ENCODE assay signal across 8 cellular contexts in the genomic region with DNA sequence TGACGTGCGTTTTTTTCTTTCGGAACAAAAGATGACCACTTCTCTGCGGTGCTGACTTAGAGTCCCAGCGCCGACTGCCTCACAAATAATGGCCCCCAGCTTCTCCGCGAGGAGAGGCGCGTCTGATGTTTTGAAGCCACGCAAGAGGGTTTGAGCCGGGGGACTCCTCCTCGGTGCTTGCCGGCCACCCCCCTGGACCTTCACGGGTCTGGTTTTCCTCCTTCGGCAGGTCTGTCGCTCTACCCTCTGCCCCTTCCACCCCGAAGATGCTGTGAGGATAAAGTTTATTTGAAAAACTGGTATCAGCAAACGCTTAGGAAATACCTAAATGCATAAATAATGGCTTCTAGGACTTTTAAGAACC. TPM values are rescaled to one million over a fixed set of nuclear protein-coding genes. Genes with fewer than 3 reads are reported as not detected.
DNase-seq lines count a peak whose midpoint lies in the region; TF ChIP-seq lines count a peak whose summit lies in the region.

No MANE protein-coding gene starts in this region.

- TF ChIP-seq CTCF in GM13976 (IDR thresholded peaks at IDR 0.05; ENCODE audit: borderline replicate concordance, control extremely low read depth, extremely low read depth, insufficient read depth, missing control alignments) (no peak), NB4 (IDR thresholded peaks at IDR 0.05; ENCODE audit: low read depth, low read length) (no peak), nephron (IDR thresholded peaks at IDR 0.05; ENCODE audit: unreplicated experiment in 3 of 3) (no peak)

- H3K27me3 Mint-ChIP-seq in nephron (ENCODE audit: low read depth), result no peaks in the 10 kb centered on the region

- H3K9me3 ChIP-seq in ectodermal cell (ENCODE audit: control insufficient read depth, low read length), result no peaks in the 10 kb centered on the region

- TF ChIP-seq POLR2A in NB4 (IDR thresholded peaks at IDR 0.05; ENCODE audit: extremely low read depth, insufficient read length), result no peak

- peaks cover 5% of the 10 kb centered on the region for H3K4me1 ChIP-seq in ectodermal cell (ENCODE audit: control insufficient read depth, insufficient read depth, low read length)

- DNase-seq in GM13976 (ENCODE audit: low spot score), result peak; percentile 43
- no peak for DNase-seq in NB4 (ENCODE audit: low read depth)
- DNase-seq in DMS114 treated with DMSO at 0.1 percent for 48 hours (lab: John Stamatoyannopoulos, UW; ENCODE audit: unreplicated experiment), result no peak
- DNase-seq in NCI-H82 (lab: John Stamatoyannopoulos, UW), result no peak
- DNase-seq in NCI-H2196 treated with DMSO at 0.1 percent for 48 hours (lab: John Stamatoyannopoulos, UW; ENCODE audit: unreplicated experiment), result no peak
- no peak for DNase-seq in middle frontal gyrus (ENCODE audit: extremely low spot score, low spot score)

- no peaks in the 10 kb centered on the region for H3K27me3 ChIP-seq in ectodermal cell (ENCODE audit: control insufficient read depth, insufficient read depth, low read length, poor library complexity, severe bottlenecking)

- H3K4me3 ChIP-seq in NB4 (ENCODE audit: low read depth, low read length) (peak overlapping the region; percentile 75), ectodermal cell (ENCODE audit: insufficient read depth, low read depth, low read length) (peak overlapping the region; percentile 92)

- peak overlapping the region; percentile 47 to 82 (median 66) for H3K27ac Mint-ChIP-seq in nephron

- 1 to 5% methylated on average over 18 to 19 of the region's 19 CpGs for WGBS in ectodermal cell, 2 experiments

- H3K36me3 Mint-ChIP-seq in nephron (ENCODE audit: low read depth), result peaks cover 22% of the 10 kb centered on the region

- peaks cover 5% of the 10 kb centered on the region for H3K36me3 ChIP-seq in ectodermal cell (ENCODE audit: control insufficient read depth, insufficient read depth, low read length)

- H3K4me1 Mint-ChIP-seq in nephron, result peaks cover 43% of the 10 kb centered on the region

- peak overlapping the region; percentile 92 to 97 (median 96) for H3K4me3 Mint-ChIP-seq in nephron

- no peak overlapping the region for H3K27ac ChIP-seq in ectodermal cell (ENCODE audit: insufficient read depth, low read depth, low read length, poor library complexity, severe bottlenecking)

- in situ Hi-C loops in GM13976 (cut with MboI; ENCODE audit: low sequenced_read_pairs, unreplicated experiment), result no loop called here

- H3K9me3 Mint-ChIP-seq in nephron, result no peaks in the 10 kb centered on the region

RNA-seq across cellular contexts. Expression of gene USP20, which starts 0.6 kb away (rescaled TPM):
- 27.8 TPM for polyA plus RNA-seq in ectodermal cell (2013, experiment 1 of 4)
- 26.1 TPM for polyA plus RNA-seq in ectodermal cell (2013, experiment 2 of 4)
- polyA plus RNA-seq in ectodermal cell (2013, experiment 3 of 4), result 20.7 TPM
- 22.8 TPM for polyA plus RNA-seq in ectodermal cell (2013, experiment 4 of 4)

RNA-seq across cellular contexts. Expression of gene C9orf78, which starts 0.8 kb away (rescaled TPM):
- 56.0 TPM for polyA plus RNA-seq in ectodermal cell (2013, experiment 1 of 4)
- polyA plus RNA-seq in ectodermal cell (2013, experiment 2 of 4), result 55.0 TPM
- polyA plus RNA-seq in ectodermal cell (2013, experiment 3 of 4), result 44.1 TPM
- 51.2 TPM for polyA plus RNA-seq in ectodermal cell (2013, experiment 4 of 4)

RNA-seq across cellular contexts. Expression of gene TOR1A, which starts 11.9 kb away (rescaled TPM):
- polyA plus RNA-seq in ectodermal cell (2013, experiment 1 of 4), result 51.8 TPM
- 57.9 TPM for polyA plus RNA-seq in ectodermal cell (2013, experiment 2 of 4)
- polyA plus RNA-seq in ectodermal cell (2013, experiment 3 of 4), result 40.6 TPM
- 46.0 TPM for polyA plus RNA-seq in ectodermal cell (2013, experiment 4 of 4)

RNA-seq across cellular contexts. Expression of gene TOR1B, which starts 32.9 kb away (rescaled TPM):
- polyA plus RNA-seq in ectodermal cell (2013, experiment 1 of 4), result 22.0 TPM
- polyA plus RNA-seq in ectodermal cell (2013, experiment 2 of 4), result 26.9 TPM
- polyA plus RNA-seq in ectodermal cell (2013, experiment 3 of 4), result 19.4 TPM
- 20.0 TPM for polyA plus RNA-seq in ectodermal cell (2013, experiment 4 of 4)
